In the genomic region with DNA sequence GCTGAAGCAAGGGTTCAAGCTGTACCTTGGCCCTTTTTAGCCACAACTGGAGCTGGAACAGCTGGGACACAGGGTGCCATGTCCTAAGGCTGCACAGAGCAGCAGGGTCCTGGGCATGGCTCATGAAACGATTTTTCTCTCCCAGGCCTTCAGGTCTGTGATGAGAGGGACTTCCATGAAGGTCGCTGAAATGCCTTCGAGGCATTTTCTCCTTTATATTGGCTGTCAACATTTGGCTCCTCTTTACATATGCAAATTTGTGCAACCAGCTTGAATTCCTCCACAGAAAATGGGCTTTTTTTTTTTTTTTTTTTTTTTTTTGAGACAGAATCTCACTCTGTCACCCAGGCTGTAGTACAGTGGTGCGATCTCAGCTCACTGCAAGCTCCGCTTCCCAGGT, we compare ENCODE assay signal across 7 cellular contexts.
"Had no signal": no experiment of that assay in that cellular context is flagged by ENCODE, and none has a peak within 500 bp of the region (broad histone marks: within the 10 kb centered on the region; RNA-seq: fewer than 3 reads in every experiment).

No MANE protein-coding gene starts in this region.

- H3K4me2 ChIP-seq: GM23338, KMS-11 had no signal

- H3K4me3 Mint-ChIP-seq: GM23338, IgD-negative memory B cell had no signal

- H3K4me1 Mint-ChIP-seq: GM23338, IgD-negative memory B cell had no signal

- H3K27ac ChIP-seq: HL-60, KMS-11 had no signal

- H3K27ac Mint-ChIP-seq: GM23338, IgD-negative memory B cell had no signal

- ATAC-seq: GM23338, HepG2 had no signal

- H3K4me3 ChIP-seq: GM23338 had no signal

- H3K36me3 Mint-ChIP-seq: IgD-negative memory B cell had no signal

- H2AFZ ChIP-seq: GM23338 had no signal

- H3K27me3 Mint-ChIP-seq: IgD-negative memory B cell had no signal

- H3K9ac ChIP-seq: KMS-11 had no signal

- DNase-seq: HCEC 1CT, KBM-7 had no signal
